1 cellular context compared by ENCODE assay signal in genomic region chr16:71894921-71895678, GRCh38.
A peak's percentile ranks its signal among the peaks of the same experiment; 100 is the strongest.
TF ChIP-seq lines count a peak whose summit lies in the region.

IST1 (plus strand) TSS chr16:71895531; CDS start chr16:71915641, 20,110 bp downstream.

TF ChIP-seq in K562, 482 proteins besides CTCF, POLR2A, EP300 and RAD21 (continued from another document):
- TF ChIP-seq SMAD1 (IDR thresholded peaks at IDR 0.05; ENCODE audit: low read depth, low read length, partially characterized antibody), result peak; percentile 60
- TF ChIP-seq ETV6 (IDR thresholded peaks at IDR 0.05; ENCODE audit: borderline replicate concordance in 1 of 2, low read depth in 2 of 2, low read length in 1 of 2), result no peak
- 0 out of 2 replicates have a peak, but pooled peaks have one; percentile 56 for TF ChIP-seq ETV6 (CRISPR knock-in tag; IDR thresholded peaks at IDR 0.05; ENCODE audit: borderline replicate concordance)
- TF ChIP-seq, protein P1, sequence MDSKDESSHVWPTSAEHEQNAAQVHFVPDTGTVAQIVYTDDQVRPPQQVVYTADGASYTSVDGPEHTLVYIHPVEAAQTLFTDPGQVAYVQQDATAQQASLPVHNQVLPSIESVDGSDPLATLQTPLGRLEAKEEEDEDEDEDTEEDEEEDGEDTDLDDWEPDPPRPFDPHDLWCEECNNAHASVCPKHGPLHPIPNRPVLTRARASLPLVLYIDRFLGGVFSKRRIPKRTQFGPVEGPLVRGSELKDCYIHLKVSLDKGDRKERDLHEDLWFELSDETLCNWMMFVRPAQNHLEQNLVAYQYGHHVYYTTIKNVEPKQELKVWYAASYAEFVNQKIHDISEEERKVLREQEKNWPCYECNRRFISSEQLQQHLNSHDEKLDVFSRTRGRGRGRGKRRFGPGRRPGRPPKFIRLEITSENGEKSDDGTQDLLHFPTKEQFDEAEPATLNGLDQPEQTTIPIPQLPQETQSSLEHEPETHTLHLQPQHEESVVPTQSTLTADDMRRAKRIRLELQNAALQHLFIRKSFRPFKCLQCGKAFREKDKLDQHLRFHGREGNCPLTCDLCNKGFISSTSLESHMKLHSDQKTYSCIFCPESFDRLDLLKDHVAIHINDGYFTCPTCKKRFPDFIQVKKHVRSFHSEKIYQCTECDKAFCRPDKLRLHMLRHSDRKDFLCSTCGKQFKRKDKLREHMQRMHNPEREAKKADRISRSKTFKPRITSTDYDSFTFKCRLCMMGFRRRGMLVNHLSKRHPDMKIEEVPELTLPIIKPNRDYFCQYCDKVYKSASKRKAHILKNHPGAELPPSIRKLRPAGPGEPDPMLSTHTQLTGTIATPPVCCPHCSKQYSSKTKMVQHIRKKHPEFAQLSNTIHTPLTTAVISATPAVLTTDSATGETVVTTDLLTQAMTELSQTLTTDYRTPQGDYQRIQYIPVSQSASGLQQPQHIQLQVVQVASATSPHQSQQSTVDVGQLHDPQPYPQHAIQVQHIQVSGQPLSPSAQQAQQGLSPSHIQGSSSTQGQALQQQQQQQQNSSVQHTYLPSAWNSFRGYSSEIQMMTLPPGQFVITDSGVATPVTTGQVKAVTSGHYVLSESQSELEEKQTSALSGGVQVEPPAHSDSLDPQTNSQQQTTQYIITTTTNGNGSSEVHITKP (IDR thresholded peaks at IDR 0.05; ENCODE audit: partially characterized antibody), result peak; percentile 79
- TF ChIP-seq ZNF165 (CRISPR knock-in tag; IDR thresholded peaks at IDR 0.05; ENCODE audit: borderline replicate concordance), result no peak
- peak; percentile 77 for TF ChIP-seq LEF1 (IDR thresholded peaks at IDR 0.05)
- peak; percentile 27; the same call in 1 of the 2 replicates for TF ChIP-seq ZBTB26 (CRISPR knock-in tag; IDR thresholded peaks at IDR 0.05)
- peak; percentile 39; the same call in 1 of the 2 replicates for TF ChIP-seq DIDO1 (tag; IDR thresholded peaks at IDR 0.05; ENCODE audit: low read depth)
- TF ChIP-seq ZKSCAN1 (IDR thresholded peaks at IDR 0.05; ENCODE audit: low read depth, low read length), result peak; percentile 68
- peak; percentile 39; the same call in 1 of the 2 replicates for TF ChIP-seq NFE2 (IDR thresholded peaks at IDR 0.05; ENCODE audit: low read depth)
- TF ChIP-seq SP1 (CRISPR knock-in tag; IDR thresholded peaks at IDR 0.05), result peak; percentile 99
- peak; percentile 74 for TF ChIP-seq NEUROD1 (IDR thresholded peaks at IDR 0.05; ENCODE audit: borderline replicate concordance, low read depth, low read length, partially characterized antibody)
- TF ChIP-seq HMGN3 (IDR thresholded peaks at IDR 0.05; ENCODE audit: borderline replicate concordance, extremely low read depth, insufficient read length, low read depth, low read length), result peak; percentile 95
- 0 out of 2 replicates have a peak, but pooled peaks have one; percentile 49 for TF ChIP-seq ZC3H8 (IDR thresholded peaks at IDR 0.05)
- peak; percentile 62 for TF ChIP-seq BHLHE40 (IDR thresholded peaks at IDR 0.05; ENCODE audit: low read length)
- TF ChIP-seq ZNF707 (CRISPR knock-in tag; conservative IDR thresholded peaks at IDR 0.05), result no peak
- peak; percentile 87; the same call in 1 of the 2 replicates for TF ChIP-seq ATF7 (IDR thresholded peaks at IDR 0.05)
- TF ChIP-seq FOSL1 (tag; conservative IDR thresholded peaks at IDR 0.05), result peak; percentile 90
- peak; percentile 69; the same call in 1 of the 2 replicates for TF ChIP-seq TARDBP (IDR thresholded peaks at IDR 0.05)
- peak; percentile 64; the same call in 1 of the 2 replicates for TF ChIP-seq NCOR1 (IDR thresholded peaks at IDR 0.05)
- TF ChIP-seq KLF13 (tag; IDR thresholded peaks at IDR 0.05; ENCODE audit: borderline replicate concordance, low read depth), result peak; percentile 38; the same call in 1 of the 2 replicates
- TF ChIP-seq, protein P2, sequence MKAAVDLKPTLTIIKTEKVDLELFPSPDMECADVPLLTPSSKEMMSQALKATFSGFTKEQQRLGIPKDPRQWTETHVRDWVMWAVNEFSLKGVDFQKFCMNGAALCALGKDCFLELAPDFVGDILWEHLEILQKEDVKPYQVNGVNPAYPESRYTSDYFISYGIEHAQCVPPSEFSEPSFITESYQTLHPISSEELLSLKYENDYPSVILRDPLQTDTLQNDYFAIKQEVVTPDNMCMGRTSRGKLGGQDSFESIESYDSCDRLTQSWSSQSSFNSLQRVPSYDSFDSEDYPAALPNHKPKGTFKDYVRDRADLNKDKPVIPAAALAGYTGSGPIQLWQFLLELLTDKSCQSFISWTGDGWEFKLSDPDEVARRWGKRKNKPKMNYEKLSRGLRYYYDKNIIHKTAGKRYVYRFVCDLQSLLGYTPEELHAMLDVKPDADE (conservative IDR thresholded peaks at IDR 0.05; ENCODE audit: control insufficient read depth, low read depth, low read length), result peak; percentile 90
- 0 out of 2 replicates have a peak, but pooled peaks have one; percentile 77 for TF ChIP-seq BRD4 (IDR thresholded peaks at IDR 0.05)
- no peak for TF ChIP-seq DDX20 (tag; IDR thresholded peaks at IDR 0.05; ENCODE audit: low read depth)
- peak; percentile 69 for TF ChIP-seq FIP1L1 (IDR thresholded peaks at IDR 0.05; ENCODE audit: low read depth, low read length, poor library complexity, severe bottlenecking)
- no peak for TF ChIP-seq TCF7L2 (IDR thresholded peaks at IDR 0.05; ENCODE audit: low read depth, low read length)
- TF ChIP-seq SAP30 (IDR thresholded peaks at IDR 0.05; ENCODE audit: borderline replicate concordance, insufficient read depth, low read depth, low read length, poor library complexity, severe bottlenecking), result peak; percentile 44
- TF ChIP-seq TCF7 (IDR thresholded peaks at IDR 0.05; ENCODE audit: borderline replicate concordance), result peak; percentile 77
